In the genomic region with DNA sequence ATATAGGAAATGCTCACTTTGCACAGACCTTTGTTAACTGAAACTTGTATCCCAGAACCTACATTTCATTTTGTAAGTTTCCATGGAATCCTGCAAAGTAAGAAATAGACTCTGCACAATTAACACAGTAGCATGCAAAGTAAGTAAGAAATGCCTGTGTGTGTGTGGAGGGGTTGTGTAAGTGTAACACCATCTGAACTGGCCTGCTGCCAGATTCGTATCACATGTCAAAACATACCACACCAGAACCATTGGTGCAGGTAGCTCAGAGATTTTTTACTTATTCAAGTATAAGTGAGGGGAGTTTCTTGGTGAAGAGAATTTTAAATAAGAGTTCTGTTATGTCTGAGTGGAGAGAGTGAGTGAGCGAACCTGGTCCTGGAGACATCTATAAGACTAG, we compare ENCODE assay signal across 2 cellular contexts.
TF ChIP-seq lines count a peak whose summit lies in the region.

No MANE protein-coding gene starts in this region.

TF ChIP-seq in liver, 16 proteins besides CTCF, POLR2A, EP300 and RAD21:
- TF ChIP-seq FOXA2 (IDR thresholded peaks at IDR 0.05) (no peak), RXRA (IDR thresholded peaks at IDR 0.05) (no peak), FOXA1 (IDR thresholded peaks at IDR 0.05) (no peak), YY1 (IDR thresholded peaks at IDR 0.05) (no peak), NR2F2 (IDR thresholded peaks at IDR 0.05) (no peak), JUND (IDR thresholded peaks at IDR 0.05) (no peak), HNF4A (conservative IDR thresholded peaks at IDR 0.05) (no peak), GABPA (IDR thresholded peaks at IDR 0.05 in 1 of 2, conservative IDR thresholded peaks at IDR 0.05 in 1 of 2) (no peak), EGR1 (IDR thresholded peaks at IDR 0.05; ENCODE audit: low read depth in 2 of 2) (no peak), SP1 (IDR thresholded peaks at IDR 0.05) (no peak), TAF1 (conservative IDR thresholded peaks at IDR 0.05) (no peak), HNF4G (IDR thresholded peaks at IDR 0.05) (no peak)
- TF ChIP-seq, protein P1, sequence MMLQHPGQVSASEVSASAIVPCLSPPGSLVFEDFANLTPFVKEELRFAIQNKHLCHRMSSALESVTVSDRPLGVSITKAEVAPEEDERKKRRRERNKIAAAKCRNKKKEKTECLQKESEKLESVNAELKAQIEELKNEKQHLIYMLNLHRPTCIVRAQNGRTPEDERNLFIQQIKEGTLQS (IDR thresholded peaks at IDR 0.05), result no peak
- TF ChIP-seq, protein P2, sequence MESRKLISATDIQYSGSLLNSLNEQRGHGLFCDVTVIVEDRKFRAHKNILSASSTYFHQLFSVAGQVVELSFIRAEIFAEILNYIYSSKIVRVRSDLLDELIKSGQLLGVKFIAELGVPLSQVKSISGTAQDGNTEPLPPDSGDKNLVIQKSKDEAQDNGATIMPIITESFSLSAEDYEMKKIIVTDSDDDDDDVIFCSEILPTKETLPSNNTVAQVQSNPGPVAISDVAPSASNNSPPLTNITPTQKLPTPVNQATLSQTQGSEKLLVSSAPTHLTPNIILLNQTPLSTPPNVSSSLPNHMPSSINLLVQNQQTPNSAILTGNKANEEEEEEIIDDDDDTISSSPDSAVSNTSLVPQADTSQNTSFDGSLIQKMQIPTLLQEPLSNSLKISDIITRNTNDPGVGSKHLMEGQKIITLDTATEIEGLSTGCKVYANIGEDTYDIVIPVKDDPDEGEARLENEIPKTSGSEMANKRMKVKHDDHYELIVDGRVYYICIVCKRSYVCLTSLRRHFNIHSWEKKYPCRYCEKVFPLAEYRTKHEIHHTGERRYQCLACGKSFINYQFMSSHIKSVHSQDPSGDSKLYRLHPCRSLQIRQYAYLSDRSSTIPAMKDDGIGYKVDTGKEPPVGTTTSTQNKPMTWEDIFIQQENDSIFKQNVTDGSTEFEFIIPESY (IDR thresholded peaks at IDR 0.05), result no peak
- TF ChIP-seq, protein P3, sequence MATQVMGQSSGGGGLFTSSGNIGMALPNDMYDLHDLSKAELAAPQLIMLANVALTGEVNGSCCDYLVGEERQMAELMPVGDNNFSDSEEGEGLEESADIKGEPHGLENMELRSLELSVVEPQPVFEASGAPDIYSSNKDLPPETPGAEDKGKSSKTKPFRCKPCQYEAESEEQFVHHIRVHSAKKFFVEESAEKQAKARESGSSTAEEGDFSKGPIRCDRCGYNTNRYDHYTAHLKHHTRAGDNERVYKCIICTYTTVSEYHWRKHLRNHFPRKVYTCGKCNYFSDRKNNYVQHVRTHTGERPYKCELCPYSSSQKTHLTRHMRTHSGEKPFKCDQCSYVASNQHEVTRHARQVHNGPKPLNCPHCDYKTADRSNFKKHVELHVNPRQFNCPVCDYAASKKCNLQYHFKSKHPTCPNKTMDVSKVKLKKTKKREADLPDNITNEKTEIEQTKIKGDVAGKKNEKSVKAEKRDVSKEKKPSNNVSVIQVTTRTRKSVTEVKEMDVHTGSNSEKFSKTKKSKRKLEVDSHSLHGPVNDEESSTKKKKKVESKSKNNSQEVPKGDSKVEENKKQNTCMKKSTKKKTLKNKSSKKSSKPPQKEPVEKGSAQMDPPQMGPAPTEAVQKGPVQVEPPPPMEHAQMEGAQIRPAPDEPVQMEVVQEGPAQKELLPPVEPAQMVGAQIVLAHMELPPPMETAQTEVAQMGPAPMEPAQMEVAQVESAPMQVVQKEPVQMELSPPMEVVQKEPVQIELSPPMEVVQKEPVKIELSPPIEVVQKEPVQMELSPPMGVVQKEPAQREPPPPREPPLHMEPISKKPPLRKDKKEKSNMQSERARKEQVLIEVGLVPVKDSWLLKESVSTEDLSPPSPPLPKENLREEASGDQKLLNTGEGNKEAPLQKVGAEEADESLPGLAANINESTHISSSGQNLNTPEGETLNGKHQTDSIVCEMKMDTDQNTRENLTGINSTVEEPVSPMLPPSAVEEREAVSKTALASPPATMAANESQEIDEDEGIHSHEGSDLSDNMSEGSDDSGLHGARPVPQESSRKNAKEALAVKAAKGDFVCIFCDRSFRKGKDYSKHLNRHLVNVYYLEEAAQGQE (IDR thresholded peaks at IDR 0.05), result no peak
- TF ChIP-seq, protein P4, sequence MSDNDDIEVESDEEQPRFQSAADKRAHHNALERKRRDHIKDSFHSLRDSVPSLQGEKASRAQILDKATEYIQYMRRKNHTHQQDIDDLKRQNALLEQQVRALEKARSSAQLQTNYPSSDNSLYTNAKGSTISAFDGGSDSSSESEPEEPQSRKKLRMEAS (IDR thresholded peaks at IDR 0.05), result no peak

TF ChIP-seq in HepG2, 621 proteins besides CTCF, POLR2A, EP300 and RAD21:
- TF ChIP-seq TAF15 (IDR thresholded peaks at IDR 0.05; ENCODE audit: low read depth, low read length, poor library complexity, severe bottlenecking) (no peak), ZFP62 (CRISPR knock-in tag; IDR thresholded peaks at IDR 0.05) (no peak), ZNF382 (CRISPR knock-in tag; IDR thresholded peaks at IDR 0.05; ENCODE audit: borderline replicate concordance) (no peak), MED13 (CRISPR knock-in tag; IDR thresholded peaks at IDR 0.05) (no peak), MAFG (CRISPR knock-in tag; IDR thresholded peaks at IDR 0.05) (no peak), NBN (conservative IDR thresholded peaks at IDR 0.05) (no peak)
TF ChIP-seq in HepG2: peak in this region for 0.
